7 cellular contexts compared by ENCODE assay signal in the genomic region with DNA sequence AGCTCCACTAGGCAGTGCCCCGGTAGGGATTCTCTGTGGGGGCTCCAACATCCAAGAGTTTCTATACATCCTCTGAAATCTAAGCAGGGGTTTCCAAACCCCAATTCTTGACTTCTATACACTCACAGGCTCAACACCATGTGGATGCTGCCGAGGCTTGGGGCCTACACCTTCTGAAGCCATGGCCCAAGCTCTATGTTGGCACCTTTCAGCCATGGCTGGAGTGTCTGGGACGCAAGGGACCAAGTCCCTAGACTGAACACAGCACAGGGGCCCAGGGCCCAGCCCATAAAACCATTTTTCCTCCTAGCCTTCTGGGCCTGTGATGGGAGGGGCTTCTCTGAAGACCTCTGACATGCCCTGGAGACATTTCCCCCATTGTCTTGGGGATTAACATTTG.
"Had no signal": no experiment of that assay in that cellular context is flagged by ENCODE, and none has a peak within 500 bp of the region (broad histone marks: within the 10 kb centered on the region; RNA-seq: fewer than 3 reads in every experiment).

No MANE protein-coding gene starts in this region.

- ATAC-seq: HepG2, K562 had no signal

- FAIRE-seq: HepG2, HTR-8/SVneo, K562 had no signal

- H3K4me1 Mint-ChIP-seq: IgD-negative memory B cell had no signal

- H3K27me3 Mint-ChIP-seq: IgD-negative memory B cell had no signal

- H3K27ac ChIP-seq: HL-60 had no signal

- H3K27ac Mint-ChIP-seq: IgD-negative memory B cell had no signal

- H3K4me3 ChIP-seq: K562 had no signal

- H3K4me3 Mint-ChIP-seq: IgD-negative memory B cell had no signal

- DNase-seq: IMR-90, KBM-7 had no signal

- H3K36me3 Mint-ChIP-seq: IgD-negative memory B cell had no signal
